Comparison of ENCODE assay signal across 2 cellular contexts in the genomic region with DNA sequence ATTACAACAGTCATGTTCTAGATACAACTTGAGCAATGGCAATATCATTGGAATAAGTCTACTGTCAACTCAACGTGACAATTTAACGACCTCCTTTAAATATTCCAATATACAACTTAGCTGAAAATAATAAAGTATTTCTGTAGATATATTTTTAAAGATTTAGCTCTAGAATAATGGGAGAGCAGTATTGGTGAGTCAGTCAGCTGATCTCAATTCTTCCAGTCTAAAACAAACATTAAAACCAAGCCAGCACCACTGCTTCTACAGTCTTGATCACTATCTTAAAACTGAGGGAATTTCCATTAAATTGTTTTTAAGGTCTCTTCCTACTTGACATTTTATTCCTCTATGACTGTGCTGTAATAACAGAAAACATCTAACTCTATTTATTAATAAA.
A peak's percentile ranks its signal among the peaks of the same experiment; 100 is the strongest.
TF ChIP-seq lines count a peak whose summit lies in the region.

No MANE protein-coding gene starts in this region.

TF ChIP-seq in endothelial cell of umbilical vein, 7 proteins besides CTCF, POLR2A, EP300 and RAD21:
- TF ChIP-seq GATA2 (IDR thresholded peaks at IDR 0.05; ENCODE audit: insufficient read depth, insufficient read length, low read depth, low read length) = peak; percentile 38
- TF ChIP-seq EZH2 (IDR thresholded peaks at IDR 0.05; ENCODE audit: borderline replicate concordance, low read depth, low read length, severe bottlenecking) = no peak
TF ChIP-seq in endothelial cell of umbilical vein: peak in this region for 1.

TF ChIP-seq in neural cell, 6 proteins besides CTCF, POLR2A, EP300 and RAD21 (continued from another document):
- TF ChIP-seq EZH2 (IDR thresholded peaks at IDR 0.05; ENCODE audit: borderline replicate concordance, insufficient read depth, low read length, poor library complexity, severe bottlenecking) = no peak
- TF ChIP-seq SMC3 (conservative IDR thresholded peaks at IDR 0.05; ENCODE audit: poor library complexity) = no peak
- no peak for TF ChIP-seq MXI1 (conservative IDR thresholded peaks at IDR 0.05; ENCODE audit: poor library complexity, severe bottlenecking)
- TF ChIP-seq TAF1 (IDR thresholded peaks at IDR 0.05; ENCODE audit: low read depth) = no peak
